ENCODE assay signal across 16 cellular contexts in the genomic region with DNA sequence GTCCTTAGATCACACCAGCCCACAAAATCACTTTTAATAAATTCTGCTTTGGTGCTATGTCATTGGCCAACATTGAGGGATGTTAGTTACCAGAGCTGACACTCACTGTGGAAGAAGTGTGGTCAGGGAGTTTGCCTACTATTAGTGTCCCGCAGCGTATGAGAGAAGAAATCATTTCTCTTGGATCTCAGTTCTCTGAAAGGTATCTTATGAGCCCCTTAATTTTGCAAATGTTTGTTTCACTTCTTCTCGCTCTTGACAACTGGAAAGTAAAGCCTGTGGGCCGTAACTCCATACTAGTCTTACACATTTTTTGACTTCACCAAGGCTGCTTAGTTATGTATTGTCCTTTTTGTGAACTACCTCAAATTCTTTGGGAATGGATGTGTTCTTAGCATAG.
DNase-seq lines count a peak whose midpoint lies in the region; ATAC-seq and TF ChIP-seq lines count a peak whose summit lies in the region.
"Had no signal": no experiment of that assay in that cellular context is flagged by ENCODE, and none has a peak within 500 bp of the region (broad histone marks: within the 10 kb centered on the region; RNA-seq: fewer than 3 reads in every experiment).

No MANE protein-coding gene starts in this region.

- ATAC-seq in GM18502 (IDR thresholded peaks at IDR 0.05; ENCODE audit: poor library complexity, unreplicated experiment) (peak; percentile 45), GM21423 (IDR thresholded peaks at IDR 0.05; ENCODE audit: unreplicated experiment) (peak; percentile 62), HG03354 (IDR thresholded peaks at IDR 0.05; ENCODE audit: poor library complexity, severe bottlenecking, unreplicated experiment) (peak; percentile 60), gastrocnemius medialis (no peak), PC-3 (no peak), GM21723 (IDR thresholded peaks at IDR 0.05; ENCODE audit: unreplicated experiment) (no peak)
- ATAC-seq: K562 had no signal

- CTCF ChIA-PET in PC-3 (lab: Charles Lee), result interaction anchor here (0.6 kb wide), 1 partner anchor 265 kb away, joined by 3 read pairs; no protein-coding TSS in a partner anchor

- H3K4me2 ChIP-seq in PC-3 (ENCODE audit: low read length), result no peak overlapping the region

- no peaks in the 10 kb centered on the region for H3K9me3 ChIP-seq in gastrocnemius medialis
- H3K9me3 ChIP-seq in PC-3 (ENCODE audit: low read length), result no peaks in the 10 kb centered on the region

- POLR2A ChIA-PET in PC-3 (lab: Charles Lee; ENCODE audit: unreplicated experiment), result no interaction called here

- H3K4me1 ChIP-seq in gastrocnemius medialis (peaks cover 0 to 10% of the 10 kb centered on the region in 2 donors), PC-3 (ENCODE audit: insufficient read depth, low read length) (no peaks in the 10 kb centered on the region)

- no peak for TF ChIP-seq CTCF in gastrocnemius medialis (IDR thresholded peaks at IDR 0.05 in 4 of 5, conservative IDR thresholded peaks at IDR 0.05 in 1 of 5)
- TF ChIP-seq CTCF in PC-3 (conservative IDR thresholded peaks at IDR 0.05; ENCODE audit: low read depth, low read length), result no peak

- in situ Hi-C loops in gastrocnemius medialis (cut with MboI; ENCODE audit: low sequenced_read_pairs in 4 of 4), result no loop called here

- no peak overlapping the region for H2AFZ ChIP-seq in PC-3 (ENCODE audit: low read length)

- H3K27me3 ChIP-seq in gastrocnemius medialis (no peaks in the 10 kb centered on the region), PC-3 (ENCODE audit: low read length) (peaks cover 41% of the 10 kb centered on the region)

- H3K79me2 ChIP-seq in PC-3 (ENCODE audit: low read length), result no peaks in the 10 kb centered on the region

- H3K4me3 ChIP-seq in gastrocnemius medialis (no peak overlapping the region), PC-3 (ENCODE audit: low read length) (no peak overlapping the region)
- H3K4me3 ChIP-seq: K562 had no signal

- no peak for TF ChIP-seq POLR2A in gastrocnemius medialis (IDR thresholded peaks at IDR 0.05)

- H3K27ac ChIP-seq in gastrocnemius medialis, result peak overlapping the region in 3 of 4 donors; percentile 49 to 73 (median 63)
- H3K27ac ChIP-seq in PC-3 (ENCODE audit: low read length), result no peak overlapping the region
- H3K27ac ChIP-seq: HL-60 had no signal

- no peaks in the 10 kb centered on the region for H3K36me3 ChIP-seq in gastrocnemius medialis
- H3K36me3 ChIP-seq in PC-3 (ENCODE audit: low read depth, low read length), result no peaks in the 10 kb centered on the region

- BruUV-seq in PC-3 (replicated peaks; lab: Mats Ljungman, UMichigan), result no TSS peak

- no peaks in the 10 kb centered on the region for H3K9me2 ChIP-seq in PC-3 (replicated peaks; ENCODE audit: low read length)

- no peak overlapping the region for H3K9ac ChIP-seq in PC-3 (ENCODE audit: low read length)

- H4K20me1 ChIP-seq in PC-3 (ENCODE audit: low read length), result no peaks in the 10 kb centered on the region

- DNase-seq in gastrocnemius medialis (no peak), PC-3 (no peak), amygdala (lab: John Stamatoyannopoulos, UW) (no peak)
- DNase-seq: AML-193; CD4-positive, CD25-positive, alpha-beta regulatory T cell; DMS79 treated with DMSO at 0.1 percent for 48 hours; NCI-H1048; NCI-H146; NCI-H69; NK-92 treated with Interleukin-12 subunit alpha and Interleukin-12 subunit beta, amount 100 ng/mL, for 24 hours had no signal

- H3F3A ChIP-seq in PC-3 (ENCODE audit: low read length, unreplicated experiment), result no peaks in the 10 kb centered on the region

- intact Hi-C loops in gastrocnemius medialis (cut with DNase I; ENCODE audit: low total_unique reads) (no loop called here), PC-3 (cut with micrococcal nuclease) (no loop called here)

Comparison
In these comparisons a context has a peak if more than half of its experiments do, and no peak if none do; other contexts are left out.
1. ATAC-seq: peak in GM18502 (single experiment), GM21423 (single experiment) and HG03354 (single experiment); none in gastrocnemius medialis (0 of 2), PC-3 (single experiment) and GM21723 (single experiment).